10 cellular contexts compared by ENCODE assay signal in the genomic region with DNA sequence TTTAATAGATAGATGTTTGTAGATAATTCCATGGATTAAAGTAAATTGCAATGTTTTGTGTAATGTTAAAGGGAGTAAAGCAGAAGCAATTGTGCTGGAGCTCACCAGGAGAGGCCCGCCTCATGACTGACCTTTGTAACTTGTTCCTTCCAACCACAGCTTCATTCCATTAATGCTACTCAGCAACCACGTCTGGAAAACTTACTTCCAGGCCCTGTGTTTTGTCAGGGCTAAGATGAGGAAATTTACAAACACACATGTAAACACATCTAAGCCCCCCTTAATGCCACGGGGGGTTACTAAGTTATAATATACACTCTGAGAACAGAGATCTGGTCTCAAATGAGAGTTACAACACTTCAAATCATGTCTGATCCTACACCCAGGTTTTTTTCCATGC. TPM values are rescaled to one million over a fixed set of nuclear protein-coding genes. Genes with fewer than 3 reads are reported as not detected.
A peak's percentile ranks its signal among the peaks of the same experiment; 100 is the strongest.
DNase-seq lines count a peak whose midpoint lies in the region; ATAC-seq, FAIRE-seq and TF ChIP-seq lines count a peak whose summit lies in the region.
"Had no signal": no experiment of that assay in that cellular context is flagged by ENCODE, and none has a peak within 500 bp of the region (broad histone marks: within the 10 kb centered on the region; RNA-seq: fewer than 3 reads in every experiment).

No MANE protein-coding gene starts in this region.

- 0 to 4% methylated on average over 3 of the region's 3 CpGs for WGBS in GM23248 (ENCODE audit: low coverage in 1 of 2, low lambda C conversion rate in 2 of 2, missing lambda C conversion rate in 2 of 2), 2 experiments
- whole genome bisulfite sequencing in gastroesophageal sphincter (ENCODE audit: low coverage in 1 of 2), 2 donors = 11 to 26% methylated on average over 3 of the region's 3 CpGs
- WGBS in small intestine, 3 donors = 16 to 32% (median 23%) methylated on average over 3 of the region's 3 CpGs

- H3K4me2 ChIP-seq in GM23248 (ENCODE audit: unreplicated experiment) = peak overlapping the region; percentile 45

- no peak for TF ChIP-seq POLR2A in gastroesophageal sphincter (IDR thresholded peaks at IDR 0.05)

- H2AFZ ChIP-seq in GM23248 = no peak overlapping the region

- CTCF ChIA-PET in RWPE1 (lab: Yijun Ruan, JAX) = interaction anchor here (0.6 kb wide), 2 partner anchors 139 to 584 kb away, joined by 3 read pairs; no protein-coding TSS in a partner anchor

- FAIRE-seq in small intestine (lab: Jason Lieb, UNC) = no peak

- peak; percentile 80 for ATAC-seq in gastroesophageal sphincter
- no peak for ATAC-seq in GM21528 (IDR thresholded peaks at IDR 0.05; ENCODE audit: low FRiP score, unreplicated experiment)
- no peak for ATAC-seq in HG02763 (IDR thresholded peaks at IDR 0.05; ENCODE audit: unreplicated experiment)
- ATAC-seq: WTC11 had no signal

- no peaks in the 10 kb centered on the region for H3K9me3 ChIP-seq in GM23248 (ENCODE audit: low read depth)
- no peaks in the 10 kb centered on the region for H3K9me3 ChIP-seq in gastroesophageal sphincter
- no peaks in the 10 kb centered on the region for H3K9me3 ChIP-seq in small intestine (ENCODE audit: control insufficient read depth, low read depth)
- H3K9me3 ChIP-seq in colonic mucosa = no peaks in the 10 kb centered on the region

- H3K27ac ChIP-seq in GM23248 = peak overlapping the region; percentile 72
- no peak overlapping the region for H3K27ac ChIP-seq in gastroesophageal sphincter
- no peak overlapping the region for H3K27ac ChIP-seq in small intestine (ENCODE audit: low read depth in 1 of 2, low read length in 1 of 2)
- H3K27ac ChIP-seq in RWPE1 = no peak overlapping the region
- H3K27ac ChIP-seq in colonic mucosa = no peak overlapping the region

- H3K27me3 ChIP-seq in GM23248 (replicated peaks; ENCODE audit: insufficient read depth) = no peaks in the 10 kb centered on the region
- H3K27me3 ChIP-seq in gastroesophageal sphincter = no peaks in the 10 kb centered on the region
- H3K27me3 ChIP-seq in small intestine (ENCODE audit: control insufficient read depth in 2 of 2, insufficient read depth in 2 of 2, low read length in 2 of 2) = no peaks in the 10 kb centered on the region
- H3K27me3 ChIP-seq in colonic mucosa = no peaks in the 10 kb centered on the region

- no peak for TF ChIP-seq EP300 in gastroesophageal sphincter (IDR thresholded peaks at IDR 0.05)

- H3K79me2 ChIP-seq in GM23248 (ENCODE audit: insufficient read depth) = no peaks in the 10 kb centered on the region

- H3K36me3 ChIP-seq in GM23248 (ENCODE audit: low read depth) (peaks cover 19% of the 10 kb centered on the region), gastroesophageal sphincter (no peaks in the 10 kb centered on the region), small intestine (ENCODE audit: control insufficient read depth in 2 of 2, insufficient read depth in 2 of 2, low read length in 2 of 2) (no peaks in the 10 kb centered on the region), colonic mucosa (no peaks in the 10 kb centered on the region)

- H3K4me3 ChIP-seq in GM23248 (no peak overlapping the region; the same call in 1 of the 2 replicates), gastroesophageal sphincter (no peak overlapping the region), small intestine (ENCODE audit: low read depth in 1 of 2, low read length in 2 of 2) (no peak overlapping the region), colonic mucosa (no peak overlapping the region)

- no peaks in the 10 kb centered on the region for H3K9me2 ChIP-seq in GM23248 (ENCODE audit: insufficient read depth)

- H4K20me1 ChIP-seq in GM23248 (ENCODE audit: insufficient read depth) = no peaks in the 10 kb centered on the region

- DNase-seq in GM23248 (peak; percentile 92), SW480 (ENCODE audit: low spot score) (peak; percentile 54), small intestine (peak; percentile 37), RWPE1 (ENCODE audit: low spot score) (no peak), colonic mucosa (no peak)
- DNase-seq: NCI-H526 treated with DMSO at 0.1 percent for 48 hours had no signal

- peaks cover 32% of the 10 kb centered on the region; the same call in 1 of the 2 replicates for H3F3A ChIP-seq in GM23248 (ENCODE audit: insufficient read depth)

- TF ChIP-seq CTCF in gastroesophageal sphincter (IDR thresholded peaks at IDR 0.05) (no peak), RWPE1 (conservative IDR thresholded peaks at IDR 0.05; ENCODE audit: low read depth) (no peak), colonic mucosa (IDR thresholded peaks at IDR 0.05) (no peak)

- in situ Hi-C loops in GM23248 (cut with MboI) = no loop called here

- H3K9ac ChIP-seq in GM23248 (peak overlapping the region; percentile 36), colonic mucosa (ENCODE audit: low read depth in 2 of 2, low read length in 2 of 2) (no peak overlapping the region)

- H3K4me1 ChIP-seq in GM23248 (ENCODE audit: insufficient read depth) = peaks cover 39% of the 10 kb centered on the region
- no peaks in the 10 kb centered on the region for H3K4me1 ChIP-seq in gastroesophageal sphincter
- no peaks in the 10 kb centered on the region for H3K4me1 ChIP-seq in small intestine (ENCODE audit: control insufficient read depth in 2 of 2, insufficient read depth in 1 of 2, low read depth in 1 of 2, low read length in 1 of 2)
- H3K4me1 ChIP-seq in colonic mucosa = no peaks in the 10 kb centered on the region

- intact Hi-C loops in colonic mucosa (cut with DNase I) = no loop called here

- POLR2A ChIA-PET in RWPE1 (lab: Yijun Ruan, JAX; ENCODE audit: low non-redundant PET) = no interaction called here

RNA-seq across cellular contexts. Expression of a gene that starts 12.4 kb away (rescaled TPM):
- total RNA-seq in GM23248 (2014; rRNA removed; shearing (Covaris generic)) = 556 and 573 TPM in 2 replicates
- polyA plus RNA-seq in GM23248 (2016; fragmentation: Nextera tagmentation; extraction: Ambion mirVana) = 564 and 584 TPM in 2 replicates
- 100 to 1,000 TPM in 1 of 4 donors, 10 to 100 TPM in 3; 29.6 to 103 (median 67.6) TPM for total RNA-seq in gastroesophageal sphincter
- 10 to 100 TPM in 2 of 3 donors, 1 to 10 TPM in 1; 5.1 to 40.5 (median 40.0) TPM for polyA plus RNA-seq in small intestine
- 100 to 1,000 TPM in 1 of 2 donors, 10 to 100 TPM in 1; 26.1 to 102 TPM for total RNA-seq in colonic mucosa

RNA-seq across cellular contexts. Expression of a gene that starts 41.1 kb away (rescaled TPM):
- total RNA-seq in GM23248 (2014; rRNA removed; shearing (Covaris generic)) = not detected in 2 replicates
- polyA plus RNA-seq in GM23248 (2016; fragmentation: Nextera tagmentation; extraction: Ambion mirVana) (not detected in 2 replicates), small intestine (under 1 TPM in 1 of 3 donors, not detected in 2; 0.03 TPM)
- total RNA-seq in gastroesophageal sphincter (not detected), colonic mucosa (not detected)
- total RNA-seq: WTC11 had no signal

Comparison
In these comparisons a context has a peak if more than half of its experiments do, and no peak if none do; other contexts are left out.
1. DNase-seq: peak in GM23248 (single experiment), SW480 (single experiment) and small intestine (single experiment); none in RWPE1 (single experiment) and colonic mucosa (single experiment).